In genomic region chr20:63881451-63882226, GRCh38 we compare ENCODE assay signal across 1 cellular context.
TF ChIP-seq lines count a peak whose summit lies in the region.

No MANE protein-coding gene starts in this region.

TF ChIP-seq in HepG2, 621 proteins besides CTCF, POLR2A, EP300 and RAD21 (continued from another document):
- TF ChIP-seq ZNF687 (CRISPR knock-in tag; IDR thresholded peaks at IDR 0.05): 0 out of 2 replicates have a peak, but pooled peaks have one; percentile 28
- TF ChIP-seq ZNF432 (CRISPR knock-in tag; IDR thresholded peaks at IDR 0.05; ENCODE audit: borderline replicate concordance): 0 out of 2 replicates have a peak, but pooled peaks have one; percentile 29
- peak; percentile 42; the same call in 1 of the 2 replicates for TF ChIP-seq SSRP1 (CRISPR knock-in tag; IDR thresholded peaks at IDR 0.05)
- TF ChIP-seq LRRFIP1 (CRISPR knock-in tag; conservative IDR thresholded peaks at IDR 0.05): no peak
- 0 out of 2 replicates have a peak, but pooled peaks have one; percentile 10 for TF ChIP-seq ZBTB4 (CRISPR knock-in tag; IDR thresholded peaks at IDR 0.05; ENCODE audit: borderline replicate concordance)
- no peak for TF ChIP-seq GABPB1 (CRISPR knock-in tag; IDR thresholded peaks at IDR 0.05)
- TF ChIP-seq ZNF891 (CRISPR knock-in tag; IDR thresholded peaks at IDR 0.05): no peak
